Comparison of ENCODE assay signal across 17 cellular contexts in the genomic region with DNA sequence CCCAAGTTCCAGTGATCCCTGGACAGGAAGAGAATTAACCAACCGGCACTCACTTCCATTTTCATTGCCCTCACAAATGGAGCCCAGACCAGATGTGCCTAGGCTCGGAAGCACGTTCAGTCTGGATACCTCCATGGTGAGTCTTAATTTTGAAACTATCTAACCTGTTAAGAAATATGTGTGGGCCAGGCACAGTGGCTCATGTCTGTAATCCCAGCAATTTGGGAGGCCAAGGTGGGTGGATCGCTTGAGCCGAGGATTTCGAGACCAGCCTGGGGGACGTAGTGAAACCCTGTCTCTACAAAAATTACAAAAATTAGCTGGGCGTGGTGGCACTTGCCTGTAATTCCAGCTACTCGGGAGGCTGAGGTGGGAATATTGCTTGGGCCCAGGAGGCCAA. TPM values are rescaled to one million over a fixed set of nuclear protein-coding genes. Genes with fewer than 3 reads are reported as not detected.
DNase-seq lines count a peak whose midpoint lies in the region; ATAC-seq and TF ChIP-seq lines count a peak whose summit lies in the region.
"Had no signal": no experiment of that assay in that cellular context is flagged by ENCODE, and none has a peak within 500 bp of the region (broad histone marks: within the 10 kb centered on the region; RNA-seq: fewer than 3 reads in every experiment).

No MANE protein-coding gene starts in this region.

- H3K4me1 ChIP-seq in colonic mucosa, result no peaks in the 10 kb centered on the region
- H3K4me1 ChIP-seq: BE2C, HAP-1 had no signal

- H3K36me3 ChIP-seq in colonic mucosa, result peaks cover 6% of the 10 kb centered on the region

- no peak overlapping the region for H3K4me3 Mint-ChIP-seq in activated naive CD4-positive, alpha-beta T cell treated with anti-CD3 and anti-CD28 coated beads for 36 hours
- H3K4me3 Mint-ChIP-seq in T-helper 17 cell, result no peak overlapping the region
- no peak overlapping the region for H3K4me3 Mint-ChIP-seq in dendritic cell treated with granulocyte-macrophage colony-stimulating factor and Interleukin-4, amounts not matched to agents 40 ng/mL and 50 ng/mL, for 4 days
- H3K4me3 Mint-ChIP-seq in stimulated activated effector memory CD8-positive, alpha-beta T cell treated with anti-CD3 and anti-CD28 coated beads, Interleukin-12 subunit alpha, Interleukin-12 subunit beta, amount 100 ng/mL, for 72 hours, result no peak overlapping the region
- H3K4me3 Mint-ChIP-seq: CD8-positive, alpha-beta memory T cell had no signal

- no peak overlapping the region for H3K4me3 ChIP-seq in colonic mucosa
- H3K4me3 ChIP-seq: GM23248, HAP-1 had no signal

- no peaks in the 10 kb centered on the region for H3K9me3 Mint-ChIP-seq in activated naive CD4-positive, alpha-beta T cell treated with anti-CD3 and anti-CD28 coated beads, Interleukin-2, amount 50 U/mL, for 72 hours
- H3K9me3 Mint-ChIP-seq in activated naive CD4-positive, alpha-beta T cell treated with anti-CD3 and anti-CD28 coated beads for 36 hours, result no peaks in the 10 kb centered on the region
- no peaks in the 10 kb centered on the region for H3K9me3 Mint-ChIP-seq in dendritic cell treated with granulocyte-macrophage colony-stimulating factor and Interleukin-4, amounts not matched to agents 40 ng/mL and 50 ng/mL, for 4 days
- H3K9me3 Mint-ChIP-seq in stimulated activated effector memory CD8-positive, alpha-beta T cell treated with anti-CD3 and anti-CD28 coated beads, Interleukin-12 subunit alpha, Interleukin-12 subunit beta, amount 100 ng/mL, for 72 hours, result no peaks in the 10 kb centered on the region
- H3K9me3 Mint-ChIP-seq: CD4-positive, CD25-positive, alpha-beta regulatory T cell; CD8-positive, alpha-beta memory T cell had no signal

- H3K9me3 ChIP-seq in T-helper 17 cell (ENCODE audit: control insufficient read depth, low read length, poor library complexity, severe bottlenecking), result no peaks in the 10 kb centered on the region
- H3K9me3 ChIP-seq in colonic mucosa, result no peaks in the 10 kb centered on the region
- H3K9me3 ChIP-seq: BE2C, HAP-1 had no signal

- no peaks in the 10 kb centered on the region for H3K27me3 Mint-ChIP-seq in activated naive CD4-positive, alpha-beta T cell treated with anti-CD3 and anti-CD28 coated beads for 36 hours (ENCODE audit: low read depth)
- no peaks in the 10 kb centered on the region for H3K27me3 Mint-ChIP-seq in T-helper 17 cell
- H3K27me3 Mint-ChIP-seq in dendritic cell treated with granulocyte-macrophage colony-stimulating factor and Interleukin-4, amounts not matched to agents 40 ng/mL and 50 ng/mL, for 4 days, result no peaks in the 10 kb centered on the region
- H3K27me3 Mint-ChIP-seq: CD4-positive, CD25-positive, alpha-beta regulatory T cell; CD8-positive, alpha-beta memory T cell had no signal

- ATAC-seq in activated naive CD4-positive, alpha-beta T cell treated with anti-CD3 and anti-CD28 coated beads, Interleukin-2, amount 50 U/mL, for 72 hours, result no peak
- ATAC-seq in T-helper 17 cell, result no peak
- ATAC-seq in stimulated activated effector memory CD8-positive, alpha-beta T cell treated with anti-CD3 and anti-CD28 coated beads, Interleukin-12 subunit alpha, Interleukin-12 subunit beta, amount 100 ng/mL, for 72 hours, result no peak
- ATAC-seq: HepG2 had no signal

- H3K27me3 ChIP-seq in colonic mucosa, result no peaks in the 10 kb centered on the region
- H3K27me3 ChIP-seq: BE2C had no signal

- H3K36me3 Mint-ChIP-seq in activated naive CD4-positive, alpha-beta T cell treated with anti-CD3 and anti-CD28 coated beads, Interleukin-2, amount 50 U/mL, for 72 hours, result peaks cover 5 to 18% of the 10 kb centered on the region in 2 donors
- H3K36me3 Mint-ChIP-seq in activated naive CD4-positive, alpha-beta T cell treated with anti-CD3 and anti-CD28 coated beads for 36 hours (ENCODE audit: low read depth), result peaks cover 8% of the 10 kb centered on the region
- H3K36me3 Mint-ChIP-seq in T-helper 17 cell (ENCODE audit: low read depth), result peaks cover 11% of the 10 kb centered on the region
- H3K36me3 Mint-ChIP-seq in dendritic cell treated with granulocyte-macrophage colony-stimulating factor and Interleukin-4, amounts not matched to agents 40 ng/mL and 50 ng/mL, for 4 days (ENCODE audit: low read depth), result peaks cover 93% of the 10 kb centered on the region
- peaks cover 60% of the 10 kb centered on the region for H3K36me3 Mint-ChIP-seq in stimulated activated effector memory CD8-positive, alpha-beta T cell treated with anti-CD3 and anti-CD28 coated beads, Interleukin-12 subunit alpha, Interleukin-12 subunit beta, amount 100 ng/mL, for 72 hours

- H3K27ac Mint-ChIP-seq in activated naive CD4-positive, alpha-beta T cell treated with anti-CD3 and anti-CD28 coated beads, Interleukin-2, amount 50 U/mL, for 72 hours, result peak overlapping the region; percentile 59 to 89
- no peak overlapping the region for H3K27ac Mint-ChIP-seq in activated naive CD4-positive, alpha-beta T cell treated with anti-CD3 and anti-CD28 coated beads for 36 hours
- peak overlapping the region; percentile 68 for H3K27ac Mint-ChIP-seq in T-helper 17 cell
- H3K27ac Mint-ChIP-seq in dendritic cell treated with granulocyte-macrophage colony-stimulating factor and Interleukin-4, amounts not matched to agents 40 ng/mL and 50 ng/mL, for 4 days, result peak overlapping the region; percentile 7
- H3K27ac Mint-ChIP-seq in stimulated activated effector memory CD8-positive, alpha-beta T cell treated with anti-CD3 and anti-CD28 coated beads, Interleukin-12 subunit alpha, Interleukin-12 subunit beta, amount 100 ng/mL, for 72 hours, result peak overlapping the region; percentile 72

- H3K9ac ChIP-seq in colonic mucosa (ENCODE audit: low read depth in 2 of 2, low read length in 2 of 2), result no peak overlapping the region
- H3K9ac ChIP-seq: GM23248 had no signal

- CTCF ChIA-PET in activated naive CD4-positive, alpha-beta T cell treated with anti-CD3 and anti-CD28 coated beads for 36 hours (lab: Charles Lee), result interaction anchor here (0.7 to 5.1 kb wide), 11 partner anchors 9 to 179 kb away, joined by 3 to 63 read pairs (median 5); partner anchors contain the start of genes CBL and NLRX1

- no peak for TF ChIP-seq CTCF in colonic mucosa (IDR thresholded peaks at IDR 0.05)

- peaks cover 16% of the 10 kb centered on the region for H3K4me1 Mint-ChIP-seq in activated naive CD4-positive, alpha-beta T cell treated with anti-CD3 and anti-CD28 coated beads for 36 hours (ENCODE audit: low read depth)
- H3K4me1 Mint-ChIP-seq in T-helper 17 cell, result peaks cover 15% of the 10 kb centered on the region
- no peaks in the 10 kb centered on the region for H3K4me1 Mint-ChIP-seq in dendritic cell treated with granulocyte-macrophage colony-stimulating factor and Interleukin-4, amounts not matched to agents 40 ng/mL and 50 ng/mL, for 4 days (ENCODE audit: low read depth)
- H3K4me1 Mint-ChIP-seq in stimulated activated effector memory CD8-positive, alpha-beta T cell treated with anti-CD3 and anti-CD28 coated beads, Interleukin-12 subunit alpha, Interleukin-12 subunit beta, amount 100 ng/mL, for 72 hours, result peaks cover 18% of the 10 kb centered on the region

- H3K27ac ChIP-seq in colonic mucosa, result no peak overlapping the region
- H3K27ac ChIP-seq: GM23248 had no signal

- DNase-seq in activated naive CD4-positive, alpha-beta T cell treated with anti-CD3 and anti-CD28 coated beads, Interleukin-2, amount 50 U/mL, for 72 hours (ENCODE audit: low spot score in 2 of 2), result no peak
- no peak for DNase-seq in activated naive CD4-positive, alpha-beta T cell treated with anti-CD3 and anti-CD28 coated beads for 36 hours
- DNase-seq in T-helper 17 cell (no peak), colonic mucosa (no peak), SKM-1 (lab: John Stamatoyannopoulos, UW; ENCODE audit: unreplicated experiment) (no peak)
- no peak for DNase-seq in stimulated activated effector memory CD8-positive, alpha-beta T cell treated with anti-CD3 and anti-CD28 coated beads, Interleukin-12 subunit alpha, Interleukin-12 subunit beta, amount 100 ng/mL, for 72 hours (ENCODE audit: low spot score in 2 of 2)
- DNase-seq: ACHN; BE2C; C1 segment of cervical spinal cord; CD4-positive, CD25-positive, alpha-beta regulatory T cell; CD8-positive, alpha-beta memory T cell; COR-L47; GM23248 had no signal

- intact Hi-C loops in activated naive CD4-positive, alpha-beta T cell treated with anti-CD3 and anti-CD28 coated beads for 36 hours (cut with micrococcal nuclease), result loop anchor here (2.0 kb wide), 1 partner anchor 37 kb away; no protein-coding TSS in a partner anchor
- intact Hi-C loops in dendritic cell treated with granulocyte-macrophage colony-stimulating factor and Interleukin-4, amounts not matched to agents 40 ng/mL and 50 ng/mL, for 4 days (cut with micrococcal nuclease), result no loop called here
- intact Hi-C loops in colonic mucosa (cut with DNase I), result no loop called here

RNA-seq across cellular contexts. Expression of gene MCAM, which starts 31.5 kb away (rescaled TPM):
- 10 to 100 TPM in 1 of 2 donors, 1 to 10 TPM in 1; 3.5 to 15.7 TPM for total RNA-seq in activated naive CD4-positive, alpha-beta T cell treated with anti-CD3 and anti-CD28 coated beads, Interleukin-2, amount 50 U/mL, for 72 hours
- total RNA-seq in activated naive CD4-positive, alpha-beta T cell treated with anti-CD3 and anti-CD28 coated beads for 36 hours, result 1 to 10 TPM; 8.0 to 8.4 TPM
- 10 to 100 TPM; 25.6 to 54.0 TPM for total RNA-seq in T-helper 17 cell
- total RNA-seq in colonic mucosa, result 10 to 100 TPM in 1 of 2 donors, 1 to 10 TPM in 1; 5.4 to 36.9 TPM

RNA-seq across cellular contexts. Expression of gene RNF26, which starts 48.9 kb away (rescaled TPM):
- 10 to 100 TPM; 37.6 to 38.8 TPM for total RNA-seq in activated naive CD4-positive, alpha-beta T cell treated with anti-CD3 and anti-CD28 coated beads, Interleukin-2, amount 50 U/mL, for 72 hours
- 10 to 100 TPM; 46.1 to 47.0 TPM for total RNA-seq in activated naive CD4-positive, alpha-beta T cell treated with anti-CD3 and anti-CD28 coated beads for 36 hours
- total RNA-seq in T-helper 17 cell, result 10 to 100 TPM; 15.3 to 19.0 TPM
- 10 to 100 TPM; 22.9 to 46.6 TPM for total RNA-seq in colonic mucosa

RNA-seq across cellular contexts. Expression of gene C1QTNF5, which starts 55.3 kb away (rescaled TPM):
- total RNA-seq in activated naive CD4-positive, alpha-beta T cell treated with anti-CD3 and anti-CD28 coated beads, Interleukin-2, amount 50 U/mL, for 72 hours, result not detected
- not detected for total RNA-seq in activated naive CD4-positive, alpha-beta T cell treated with anti-CD3 and anti-CD28 coated beads for 36 hours
- total RNA-seq in T-helper 17 cell, result not detected
- 1 to 10 TPM; 5.3 to 8.7 TPM for total RNA-seq in colonic mucosa
- total RNA-seq: CD4-positive, CD25-positive, alpha-beta regulatory T cell; CD8-positive, alpha-beta memory T cell; H4 had no signal

Comparison
In these comparisons a context has a peak if more than half of its experiments do, and no peak if none do; other contexts are left out.
1. RNA of gene C1QTNF5, which starts 55.3 kb away (total RNA-seq): 5.3 to 8.7 TPM in colonic mucosa; not detected in activated naive CD4-positive, alpha-beta T cell treated with anti-CD3 and anti-CD28 coated beads, Interleukin-2, amount 50 U/mL, for 72 hours, not detected in activated naive CD4-positive, alpha-beta T cell treated with anti-CD3 and anti-CD28 coated beads for 36 hours and not detected in T-helper 17 cell; every median in the first group is over 4 times any median in the second.